Comparison of ENCODE assay signal across 23 cellular contexts in the genomic region with DNA sequence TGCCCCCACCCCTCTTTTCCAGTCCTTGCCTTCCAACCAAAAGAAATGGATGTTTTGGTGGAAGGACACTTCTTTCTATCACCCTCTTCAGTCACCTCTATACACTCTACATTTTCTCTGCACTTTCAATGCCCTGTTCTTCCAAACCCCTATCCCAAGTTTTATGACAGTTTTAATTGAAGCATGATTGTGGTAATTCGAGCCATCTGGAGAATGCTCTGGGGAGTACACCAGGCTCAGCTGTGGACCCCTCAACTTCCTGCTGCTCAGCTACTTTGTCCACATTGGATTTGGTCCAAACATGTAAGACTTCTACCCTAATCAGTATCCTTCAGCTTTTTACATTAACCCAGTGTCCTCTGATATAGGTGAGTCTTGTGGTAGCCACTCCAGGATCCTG.
A peak's percentile ranks its signal among the peaks of the same experiment; 100 is the strongest.
DNase-seq lines count a peak whose midpoint lies in the region; ATAC-seq and TF ChIP-seq lines count a peak whose summit lies in the region.
"Had no signal": no experiment of that assay in that cellular context is flagged by ENCODE, and none has a peak within 500 bp of the region (broad histone marks: within the 10 kb centered on the region; RNA-seq: fewer than 3 reads in every experiment).

No MANE protein-coding gene starts in this region.

- H3K4me1 ChIP-seq in gastroesophageal sphincter: peaks cover 45 to 79% (median 48%) of the 10 kb centered on the region in 3 donors
- peaks cover 22 to 78% of the 10 kb centered on the region in 2 donors for H3K4me1 ChIP-seq in thoracic aorta (ENCODE audit: control insufficient read depth in 1 of 2, low read depth in 2 of 2)

- no peak overlapping the region for H3K4me3 Mint-ChIP-seq in endothelial cell (ENCODE audit: unreplicated experiment)
- H3K4me3 Mint-ChIP-seq: activated CD4-positive, alpha-beta T cell treated with anti-CD3 and anti-CD28 coated beads, Interleukin-2, amount 10 ng/mL, durations not matched to agents 24 days and 14 days; activated naive CD8-positive, alpha-beta T cell treated with anti-CD3 and anti-CD28 coated beads, Interleukin-2, amount 50 U/mL, for 24 hours; central memory CD8-positive, alpha-beta T cell; IgD-negative memory B cell; neural crest cell had no signal

- H3K9me3 ChIP-seq in gastroesophageal sphincter: no peaks in the 10 kb centered on the region
- no peaks in the 10 kb centered on the region for H3K9me3 ChIP-seq in thoracic aorta
- H3K9me3 ChIP-seq: lower lobe of right lung had no signal

- H3K4me1 Mint-ChIP-seq in endothelial cell (ENCODE audit: unreplicated experiment): peaks cover 16% of the 10 kb centered on the region
- H3K4me1 Mint-ChIP-seq: activated CD4-positive, alpha-beta T cell treated with anti-CD3 and anti-CD28 coated beads, Interleukin-2, amount 10 ng/mL, durations not matched to agents 24 days and 14 days; activated naive CD8-positive, alpha-beta T cell treated with anti-CD3 and anti-CD28 coated beads, Interleukin-2, amount 50 U/mL, for 24 hours; central memory CD8-positive, alpha-beta T cell had no signal

- no peak for TF ChIP-seq EP300 in gastroesophageal sphincter (IDR thresholded peaks at IDR 0.05)

- H3K36me3 ChIP-seq in gastroesophageal sphincter: peaks cover 5 to 51% of the 10 kb centered on the region in 2 donors
- peaks cover 56% of the 10 kb centered on the region for H3K36me3 ChIP-seq in thoracic aorta

- TF ChIP-seq CTCF in gastroesophageal sphincter (IDR thresholded peaks at IDR 0.05) (no peak), thoracic aorta (IDR thresholded peaks at IDR 0.05) (no peak), endothelial cell (IDR thresholded peaks at IDR 0.05; ENCODE audit: unreplicated experiment) (no peak)

- no peaks in the 10 kb centered on the region for H3K36me3 Mint-ChIP-seq in endothelial cell (ENCODE audit: low read depth, unreplicated experiment)

- H3K27me3 ChIP-seq in gastroesophageal sphincter (no peaks in the 10 kb centered on the region), thoracic aorta (replicated peaks; ENCODE audit: insufficient read depth) (no peaks in the 10 kb centered on the region)

- DNase-seq in DMS79 treated with DMSO at 0.1 percent for 48 hours (lab: John Stamatoyannopoulos, UW) (peak; percentile 13), DMS79 (lab: John Stamatoyannopoulos, UW) (no peak), NCI-H524 (lab: John Stamatoyannopoulos, UW) (peak; percentile 16 to 51), thoracic aorta (ENCODE audit: low spot score) (no peak), endothelial cell (ENCODE audit: low spot score) (no peak), SKM-1 (lab: John Stamatoyannopoulos, UW; ENCODE audit: unreplicated experiment) (no peak)
- DNase-seq: 8988T; activated CD4-positive, alpha-beta T cell treated with anti-CD3 and anti-CD28 coated beads, Interleukin-2, amount 10 ng/mL, durations not matched to agents 24 days and 14 days; activated naive CD8-positive, alpha-beta T cell treated with anti-CD3 and anti-CD28 coated beads, Interleukin-2, amount 50 U/mL, for 24 hours; effector CD8-positive, alpha-beta T cell; GF-D8; lower lobe of right lung; MV-4-11; NK-92 treated with Interleukin-12 subunit alpha and Interleukin-12 subunit beta, amount 100 ng/mL, for 24 hours; SHP77 treated with DMSO at 0.1 percent for 48 hours; stimulated activated CD4-positive, alpha-beta T cell treated with anti-CD3 and anti-CD28 coated beads, Interleukin-4, amount 100 ng/mL, for 24 hours; T1000; trophoblast cell had no signal

- no peaks in the 10 kb centered on the region for H3K9me3 Mint-ChIP-seq in endothelial cell (ENCODE audit: unreplicated experiment)
- H3K9me3 Mint-ChIP-seq: activated CD4-positive, alpha-beta T cell treated with anti-CD3 and anti-CD28 coated beads, Interleukin-2, amount 10 ng/mL, durations not matched to agents 24 days and 14 days; activated naive CD8-positive, alpha-beta T cell treated with anti-CD3 and anti-CD28 coated beads, Interleukin-2, amount 50 U/mL, for 24 hours; central memory CD8-positive, alpha-beta T cell; IgD-negative memory B cell; neural crest cell had no signal

- TF ChIP-seq POLR2A in gastroesophageal sphincter (IDR thresholded peaks at IDR 0.05): no peak

- H3K27ac Mint-ChIP-seq in endothelial cell (ENCODE audit: unreplicated experiment): no peak overlapping the region
- H3K27ac Mint-ChIP-seq: activated CD4-positive, alpha-beta T cell treated with anti-CD3 and anti-CD28 coated beads, Interleukin-2, amount 10 ng/mL, durations not matched to agents 24 days and 14 days; activated naive CD8-positive, alpha-beta T cell treated with anti-CD3 and anti-CD28 coated beads, Interleukin-2, amount 50 U/mL, for 24 hours had no signal

- peak overlapping the region; percentile 78 to 97 (median 86) for H3K27ac ChIP-seq in gastroesophageal sphincter
- H3K27ac ChIP-seq in thoracic aorta: peak overlapping the region; percentile 53 to 59
- H3K27ac ChIP-seq: lower lobe of right lung had no signal

- WGBS in gastroesophageal sphincter (ENCODE audit: low coverage in 1 of 2), 2 donors: 29% methylated on average over 1 of the region's 1 CpG; no CpG with 5 or more reads in 1 of the 2 donors

- ATAC-seq in gastroesophageal sphincter: no peak
- ATAC-seq in thoracic aorta (ENCODE audit: insufficient number of reproducible peaks, low FRiP score, low read depth): no peak
- no peak for ATAC-seq in GM21423 (IDR thresholded peaks at IDR 0.05; ENCODE audit: unreplicated experiment)
- ATAC-seq: activated naive CD8-positive, alpha-beta T cell treated with anti-CD3 and anti-CD28 coated beads, Interleukin-2, amount 50 U/mL, for 24 hours; lower lobe of right lung had no signal

- H3K27me3 Mint-ChIP-seq in endothelial cell (ENCODE audit: unreplicated experiment): peaks cover 2% of the 10 kb centered on the region
- H3K27me3 Mint-ChIP-seq: activated CD4-positive, alpha-beta T cell treated with anti-CD3 and anti-CD28 coated beads, Interleukin-2, amount 10 ng/mL, durations not matched to agents 24 days and 14 days; activated naive CD8-positive, alpha-beta T cell treated with anti-CD3 and anti-CD28 coated beads, Interleukin-2, amount 50 U/mL, for 24 hours; central memory CD8-positive, alpha-beta T cell; IgD-negative memory B cell had no signal

- H3K4me3 ChIP-seq in gastroesophageal sphincter (no peak overlapping the region), thoracic aorta (no peak overlapping the region)
- H3K4me3 ChIP-seq: lower lobe of right lung had no signal

Comparison
In these comparisons a context has a peak if more than half of its experiments do, and no peak if none do; other contexts are left out.
1. DNase-seq: peak in DMS79 treated with DMSO at 0.1 percent for 48 hours (single experiment) and NCI-H524 (2 of 2); none in DMS79 (single experiment), thoracic aorta (single experiment), endothelial cell (single experiment) and SKM-1 (single experiment).